20 cellular contexts compared by ENCODE assay signal in genomic region chrX:49842603-49843002, GRCh38. TPM values are rescaled to one million over a fixed set of nuclear protein-coding genes. Genes with fewer than 3 reads are reported as not detected.
DNase-seq lines count a peak whose midpoint lies in the region; FAIRE-seq and TF ChIP-seq lines count a peak whose summit lies in the region.
"Had no signal": no experiment of that assay in that cellular context is flagged by ENCODE, and none has a peak within 500 bp of the region (broad histone marks: within the 10 kb centered on the region; RNA-seq: fewer than 3 reads in every experiment).

No MANE protein-coding gene starts in this region.

- H3K4me2 ChIP-seq in KMS-11 (no peak overlapping the region), mesendoderm (ENCODE audit: low read length) (no peak overlapping the region)

- no peaks in the 10 kb centered on the region for H3K36me3 ChIP-seq in KMS-11 (ENCODE audit: insufficient read depth)
- H3K36me3 ChIP-seq in mesendoderm (ENCODE audit: control insufficient read depth, insufficient read depth, low read length), result no peaks in the 10 kb centered on the region
- H3K36me3 ChIP-seq: HAP-1, SJSA1 had no signal

- no peaks in the 10 kb centered on the region for H4K20me1 ChIP-seq in KMS-11 (ENCODE audit: insufficient read depth)

- DNase-seq in DMS53 (lab: John Stamatoyannopoulos, UW) (peak; percentile 48), DMS53 treated with DMSO at 0.1 percent for 48 hours (lab: John Stamatoyannopoulos, UW; ENCODE audit: unreplicated experiment) (no peak), mesendoderm (peak; percentile 32), H54 (ENCODE audit: insufficient read length, low spot score) (no peak), Kasumi-1 (lab: John Stamatoyannopoulos, UW) (no peak)
- DNase-seq in stimulated activated CD4-positive, alpha-beta T cell treated with anti-CD3 and anti-CD28 coated beads, Interleukin-2, amount 100 ng/mL, for 24 hours, result no peak
- DNase-seq: CD8-positive, alpha-beta T cell; DND-41; IMR-90; NCI-H1436; NCI-H526 treated with DMSO at 0.1 percent for 48 hours; SW 1271 had no signal

- H3K9ac ChIP-seq in KMS-11 (no peak overlapping the region), mesendoderm (ENCODE audit: low read length) (no peak overlapping the region)

- H3K18ac ChIP-seq in mesendoderm (ENCODE audit: low read length), result no peak overlapping the region

- no peak overlapping the region for H2BK15ac ChIP-seq in mesendoderm (replicated peaks; ENCODE audit: low read depth)

- H3K4me1 ChIP-seq in KMS-11 (ENCODE audit: low read depth, poor library complexity, severe bottlenecking) (peaks cover 5% of the 10 kb centered on the region), mesendoderm (ENCODE audit: control insufficient read depth, low read depth, low read length) (no peaks in the 10 kb centered on the region)
- H3K4me1 ChIP-seq: HAP-1, SJSA1 had no signal

- H3K27me3 ChIP-seq in KMS-11 (ENCODE audit: insufficient read depth, low read depth) (no peaks in the 10 kb centered on the region), mesendoderm (ENCODE audit: insufficient read depth, low read length, poor library complexity) (no peaks in the 10 kb centered on the region)
- H3K27me3 ChIP-seq: SJSA1 had no signal

- FAIRE-seq in H54 (lab: Jason Lieb, UNC), result no peak
- FAIRE-seq: D721Med, G401.6 had no signal

- no peak overlapping the region for H2AFZ ChIP-seq in KMS-11 (ENCODE audit: low read depth)

- H2AK5ac ChIP-seq in mesendoderm (ENCODE audit: low read length), result no peak overlapping the region

- no peak overlapping the region for H2BK120ac ChIP-seq in mesendoderm (ENCODE audit: low read depth, low read length)

- H3K27me3 Mint-ChIP-seq in brain, result peaks cover 3% of the 10 kb centered on the region

- H3K27ac ChIP-seq in KMS-11 (no peak overlapping the region), mesendoderm (ENCODE audit: low read depth, low read length) (no peak overlapping the region)
- H3K27ac ChIP-seq: 22Rv1, SJSA1 had no signal

- H3K79me2 ChIP-seq in KMS-11 (ENCODE audit: insufficient read depth, low read depth), result no peaks in the 10 kb centered on the region
- H3K79me2 ChIP-seq in mesendoderm (ENCODE audit: control insufficient read depth, insufficient read depth, low read length), result no peaks in the 10 kb centered on the region

- H3K56ac ChIP-seq in mesendoderm (ENCODE audit: low read length), result no peak overlapping the region

- peaks cover 0 to 3% (median 0%) of the 10 kb centered on the region in 5 experiments for H3K9me3 Mint-ChIP-seq in brain
- H3K9me3 Mint-ChIP-seq: CD8-positive, alpha-beta T cell had no signal

- H3K4me1 Mint-ChIP-seq in brain, result peaks cover 67% of the 10 kb centered on the region

- no peak overlapping the region for H3K4ac ChIP-seq in mesendoderm (ENCODE audit: low read depth, low read length)

- H3K79me1 ChIP-seq in mesendoderm (ENCODE audit: low read length), result no peaks in the 10 kb centered on the region

- no peak overlapping the region for H3K23ac ChIP-seq in mesendoderm (ENCODE audit: low read length)

- TF ChIP-seq CTCF in KMS-11 (conservative IDR thresholded peaks at IDR 0.05; ENCODE audit: low read depth, low read length), result 0 out of 2 replicates have a peak, but pooled peaks have one; percentile 10
- no peak for TF ChIP-seq CTCF in brain (conservative IDR thresholded peaks at IDR 0.05)

- H3K27ac Mint-ChIP-seq in brain, result peak overlapping the region; percentile 48 to 97 (median 90)
- H3K27ac Mint-ChIP-seq: CD8-positive, alpha-beta T cell had no signal

- TF ChIP-seq POLR2A in H54 (IDR thresholded peaks at IDR 0.05; ENCODE audit: low read depth, low read length), result no peak

- H4K8ac ChIP-seq in mesendoderm (ENCODE audit: low read depth, low read length), result no peak overlapping the region

- H4K5ac ChIP-seq in mesendoderm (ENCODE audit: low read length), result no peak overlapping the region

- H3K36me3 Mint-ChIP-seq in brain, result no peaks in the 10 kb centered on the region
- H3K36me3 Mint-ChIP-seq: CD8-positive, alpha-beta T cell had no signal

- H3K4me3 Mint-ChIP-seq in brain, result no peak overlapping the region
- H3K4me3 Mint-ChIP-seq: CD8-positive, alpha-beta T cell had no signal

- no peak overlapping the region for H2BK5ac ChIP-seq in mesendoderm (ENCODE audit: low read length)

- H3K4me3 ChIP-seq in KMS-11 (IDR thresholded peaks at IDR 0.05; ENCODE audit: insufficient read depth, low read depth, low read length), result no peak overlapping the region
- no peak overlapping the region for H3K4me3 ChIP-seq in mesendoderm (ENCODE audit: low read length)
- H3K4me3 ChIP-seq: HAP-1, SJSA1 had no signal

RNA-seq across cellular contexts. Expression of gene PAGE4, which starts 13.5 kb away (rescaled TPM):
- polyA plus RNA-seq in brain (ENCODE audit: insufficient read depth, low read depth, low replicate concordance), result not detected
- polyA plus RNA-seq in mesendoderm (2013, experiment 1 of 2), result 0.45 TPM
- 0.50 TPM for polyA plus RNA-seq in mesendoderm (2013, experiment 2 of 2)
- polyA plus RNA-seq: BJ, IMR-90 had no signal

RNA-seq across cellular contexts. Expression of gene USP27X, which starts 36.7 kb away (rescaled TPM):
- polyA plus RNA-seq in brain (ENCODE audit: insufficient read depth, low read depth, low replicate concordance), result 13.6 TPM
- polyA plus RNA-seq in mesendoderm (2013, experiment 1 of 2), result 4.1 TPM
- 3.9 TPM for polyA plus RNA-seq in mesendoderm (2013, experiment 2 of 2)

Comparison
In these comparisons a context has a peak if more than half of its experiments do, and no peak if none do; other contexts are left out.
1. DNase-seq: peak in DMS53 (single experiment) and mesendoderm (single experiment); none in DMS53 treated with DMSO at 0.1 percent for 48 hours (single experiment), stimulated activated CD4-positive, alpha-beta T cell treated with anti-CD3 and anti-CD28 coated beads, Interleukin-2, amount 100 ng/mL, for 24 hours (0 of 2), H54 (single experiment) and Kasumi-1 (0 of 2).